ENCODE assay signal across 8 cellular contexts in genomic region chr19:55082023-55082851, GRCh38. TPM values are rescaled to one million over a fixed set of nuclear protein-coding genes. Genes with fewer than 3 reads are reported as not detected.
DNase-seq lines count a peak whose midpoint lies in the region; ATAC-seq and TF ChIP-seq lines count a peak whose summit lies in the region.

No MANE protein-coding gene starts in this region.

- DNase-seq in BE2C (peak; percentile 65), IMR-90 (peak; percentile 42), foreskin melanocyte (peak; percentile 41), DMS79 (lab: John Stamatoyannopoulos, UW) (no peak), amniotic stem cell (lab: John Stamatoyannopoulos, UW) (no peak), SJCRH30 (no peak)
- DNase-seq in activated CD8-positive, alpha-beta memory T cell treated with anti-CD3 and anti-CD28 coated beads, Interleukin-2, amount 50 U/mL, for 24 hours (ENCODE audit: extremely low read depth), result peak; percentile 6
- DNase-seq in stimulated activated CD4-positive, alpha-beta T cell treated with anti-CD3 and anti-CD28 coated beads, Interleukin-4, amount 100 ng/mL, for 1 hour, result peak; percentile 53

- WGBS in IMR-90 (ENCODE audit: extremely low coverage in 2 of 2, insufficient read length in 1 of 2), 2 experiments, result 7% methylated on average over 25 of the region's 64 CpGs; no CpG with 5 or more reads in 1 of the 2 experiments

- H4K5ac ChIP-seq in IMR-90 (ENCODE audit: low read depth, low read length), result no peak overlapping the region

- peaks cover 13% of the 10 kb centered on the region for H4K20me1 ChIP-seq in IMR-90 (ENCODE audit: insufficient read depth, low read length)

- no peak overlapping the region for H3K18ac ChIP-seq in IMR-90 (ENCODE audit: low read depth, low read length)

- no peak overlapping the region for H2AK5ac ChIP-seq in IMR-90 (ENCODE audit: low read depth, low read length)

- no peak overlapping the region for H4K91ac ChIP-seq in IMR-90 (ENCODE audit: insufficient read depth, low read depth, low read length)

- intact Hi-C loops in IMR-90 (cut with micrococcal nuclease), result loop anchor here (10.0 kb wide), 1 partner anchor 617 kb away; the partner anchor contains the start of gene LENG9

- H3K79me1 ChIP-seq in IMR-90 (ENCODE audit: low read depth in 1 of 2, low read length in 2 of 2), result no peaks in the 10 kb centered on the region

- peaks cover 68% of the 10 kb centered on the region for H3K27me3 ChIP-seq in BE2C
- H3K27me3 ChIP-seq in IMR-90 (ENCODE audit: control insufficient read depth, insufficient read depth, low read length), result peaks cover 59% of the 10 kb centered on the region
- no peaks in the 10 kb centered on the region for H3K27me3 ChIP-seq in SJCRH30

- CTCF ChIA-PET in IMR-90 (lab: Yijun Ruan, JAX), result no interaction called here

- no peak overlapping the region for H4K8ac ChIP-seq in IMR-90 (ENCODE audit: low read depth in 2 of 2, low read length in 2 of 2)

- H3K4me1 ChIP-seq in BE2C, result no peaks in the 10 kb centered on the region
- H3K4me1 ChIP-seq in IMR-90 (ENCODE audit: control insufficient read depth, insufficient read depth, low read length), result peaks cover 11% of the 10 kb centered on the region; the same call in 1 of the 2 replicates
- H3K4me1 ChIP-seq in SJCRH30, result no peaks in the 10 kb centered on the region

- H3K9me3 ChIP-seq in BE2C (peaks cover 9% of the 10 kb centered on the region; the same call in 1 of the 2 replicates), IMR-90 (ENCODE audit: control insufficient read depth, insufficient read depth, low read length) (peaks cover 7% of the 10 kb centered on the region; the same call in 1 of the 2 replicates), SJCRH30 (replicated peaks) (no peaks in the 10 kb centered on the region)

- ATAC-seq in IMR-90 (ENCODE audit: low read depth), result no peak

- in situ Hi-C loops in IMR-90 (cut with MboI; ENCODE audit: low sequenced_read_pairs), result no loop called here

- H2BK5ac ChIP-seq in IMR-90 (ENCODE audit: low read depth, low read length, poor library complexity, severe bottlenecking), result no peak overlapping the region

- H3K4me3 ChIP-seq in BE2C (ENCODE audit: low read depth, low read length) (no peak overlapping the region), IMR-90 (ENCODE audit: insufficient read depth, low read depth, low read length) (peak overlapping the region; percentile 30; the same call in 1 of the 2 replicates), SJCRH30 (no peak overlapping the region)

- TF ChIP-seq POLR2A in IMR-90 (IDR thresholded peaks at IDR 0.05; ENCODE audit: low read depth, low read length), result no peak

- peak overlapping the region; percentile 65 for H2AK9ac ChIP-seq in IMR-90 (replicated peaks; ENCODE audit: low read depth, low read length, poor library complexity)

- dilution Hi-C loops in IMR-90 (cut with HindIII; ENCODE audit: low sequenced_read_pairs, unreplicated experiment), result no loop called here

- no peak overlapping the region for H2BK120ac ChIP-seq in IMR-90 (ENCODE audit: low read depth, low read length)

- no peak overlapping the region for H2BK15ac ChIP-seq in IMR-90 (ENCODE audit: low read depth, low read length)

- no peak for TF ChIP-seq CTCF in BE2C (IDR thresholded peaks at IDR 0.05; ENCODE audit: low read depth, low read length)
- TF ChIP-seq CTCF in IMR-90 (conservative IDR thresholded peaks at IDR 0.05; ENCODE audit: low read depth, low read length), result no peak

- no peak overlapping the region for H3K4ac ChIP-seq in IMR-90 (ENCODE audit: low read depth, low read length)

- H3K4me2 ChIP-seq in IMR-90 (ENCODE audit: low read depth, low read length), result no peak overlapping the region; the same call in 1 of the 2 replicates

- BruUV-seq in IMR-90 (replicated peaks; lab: Mats Ljungman, UMichigan), result no TSS peak

- H3K36me3 ChIP-seq in BE2C (no peaks in the 10 kb centered on the region), IMR-90 (ENCODE audit: control insufficient read depth, insufficient read depth, low read length) (no peaks in the 10 kb centered on the region), SJCRH30 (no peaks in the 10 kb centered on the region)

- peaks cover 4% of the 10 kb centered on the region; the same call in 1 of the 2 replicates for H3K9me1 ChIP-seq in IMR-90 (ENCODE audit: insufficient read depth, low read length)

- no peak overlapping the region for H3K27ac ChIP-seq in IMR-90 (ENCODE audit: insufficient read depth, low read length)
- no peak overlapping the region for H3K27ac ChIP-seq in SJCRH30

- H3K56ac ChIP-seq in IMR-90 (ENCODE audit: extremely low read depth, insufficient read depth, low read length), result no peak overlapping the region

- no peak for TF ChIP-seq RAD21 in IMR-90 (IDR thresholded peaks at IDR 0.05; ENCODE audit: low read length)

- H3K14ac ChIP-seq in IMR-90 (replicated peaks; ENCODE audit: low read depth, low read length), result no peak overlapping the region

- POLR2A ChIA-PET in IMR-90 (lab: Charles Lee; ENCODE audit: unreplicated experiment), result no interaction called here

- H3K23ac ChIP-seq in IMR-90 (ENCODE audit: low read depth, low read length), result no peak overlapping the region

- H2BK20ac ChIP-seq in IMR-90 (ENCODE audit: low read depth, low read length), result no peak overlapping the region

- H3K9ac ChIP-seq in IMR-90 (ENCODE audit: low read depth, low read length), result no peak overlapping the region

- peak overlapping the region; percentile 78 for H2AFZ ChIP-seq in IMR-90 (replicated peaks; ENCODE audit: low read length, poor library complexity)

TF ChIP-seq in IMR-90, 13 proteins besides CTCF, POLR2A, EP300 and RAD21:
- no peak for TF ChIP-seq USF2 (IDR thresholded peaks at IDR 0.05; ENCODE audit: low read depth, low read length)
- no peak for TF ChIP-seq BHLHE40 (IDR thresholded peaks at IDR 0.05; ENCODE audit: low read depth, low read length)

RNA-seq across cellular contexts. Expression of gene EPS8L1, which starts 6.6 kb away (rescaled TPM):
- polyA plus RNA-seq in BE2C (2012; ENCODE audit: insufficient read depth, insufficient read length, low read depth), result not detected
- total RNA-seq in IMR-90 (2012; rRNA removed), result 0.90 and 1.9 TPM in 2 replicates
- 2.9 and 3.1 TPM in 2 replicates for polyA plus RNA-seq in IMR-90 (2012; rRNA removed)
- polyA plus RNA-seq in IMR-90 (2012; cell fraction: cytosol; rRNA removed), result 2.5 and 8.1 TPM in 2 replicates
- polyA plus RNA-seq in IMR-90 (2012; cell fraction: nucleus; rRNA removed; ENCODE audit: low replicate concordance), result 6.8 and 7.4 TPM in 2 replicates
- 1.4 and 1.7 TPM in 2 replicates for total RNA-seq in SJCRH30 (2014; rRNA removed; shearing (Covaris generic))

RNA-seq across cellular contexts. Expression of gene RDH13, which starts 19.3 kb away (rescaled TPM):
- 19.7 TPM for polyA plus RNA-seq in BE2C (2012; ENCODE audit: insufficient read depth, insufficient read length, low read depth)
- 7.5 and 8.3 TPM in 2 replicates for total RNA-seq in IMR-90 (2012; rRNA removed)
- 6.9 and 7.8 TPM in 2 replicates for polyA plus RNA-seq in IMR-90 (2012; rRNA removed)
- 4.2 and 7.7 TPM in 2 replicates for polyA plus RNA-seq in IMR-90 (2012; cell fraction: cytosol; rRNA removed)
- polyA plus RNA-seq in IMR-90 (2012; cell fraction: nucleus; rRNA removed; ENCODE audit: low replicate concordance), result 14.8 and 17.0 TPM in 2 replicates
- 29.9 and 30.5 TPM in 2 replicates for total RNA-seq in SJCRH30 (2014; rRNA removed; shearing (Covaris generic))

RNA-seq across cellular contexts. Expression of gene PPP1R12C, which starts 35.2 kb away (rescaled TPM):
- 75.9 TPM for polyA plus RNA-seq in BE2C (2012; ENCODE audit: insufficient read depth, insufficient read length, low read depth)
- 21.1 and 21.5 TPM in 2 replicates for total RNA-seq in IMR-90 (2012; rRNA removed)
- polyA plus RNA-seq in IMR-90 (2012; rRNA removed), result 81.4 and 104 TPM in 2 replicates
- 43.7 and 62.1 TPM in 2 replicates for polyA plus RNA-seq in IMR-90 (2012; cell fraction: cytosol; rRNA removed)
- 542 and 869 TPM in 2 replicates for polyA plus RNA-seq in IMR-90 (2012; cell fraction: nucleus; rRNA removed; ENCODE audit: low replicate concordance)
- 26.2 and 30.5 TPM in 2 replicates for total RNA-seq in SJCRH30 (2014; rRNA removed; shearing (Covaris generic))

RNA-seq across cellular contexts. Expression of gene GP6, which starts 44.2 kb away (rescaled TPM):
- not detected for polyA plus RNA-seq in BE2C (2012; ENCODE audit: insufficient read depth, insufficient read length, low read depth)
- total RNA-seq in IMR-90 (2012; rRNA removed), result not detected in 2 replicates
- polyA plus RNA-seq in IMR-90 (2012; rRNA removed), result 0.03 TPM in 1 of 2 replicates, not detected in the other
- not detected in 2 replicates for polyA plus RNA-seq in IMR-90 (2012; cell fraction: cytosol; rRNA removed)
- 0.05 and 0.07 TPM in 2 replicates for polyA plus RNA-seq in IMR-90 (2012; cell fraction: nucleus; rRNA removed; ENCODE audit: low replicate concordance)
- 15.1 and 16.7 TPM in 2 replicates for total RNA-seq in SJCRH30 (2014; rRNA removed; shearing (Covaris generic))

Comparison
In these comparisons a context has a peak if more than half of its experiments do, and no peak if none do; other contexts are left out.
1. DNase-seq: peak in BE2C (single experiment), IMR-90 (single experiment), activated CD8-positive, alpha-beta memory T cell treated with anti-CD3 and anti-CD28 coated beads, Interleukin-2, amount 50 U/mL, for 24 hours (single experiment), foreskin melanocyte (single experiment) and stimulated activated CD4-positive, alpha-beta T cell treated with anti-CD3 and anti-CD28 coated beads, Interleukin-4, amount 100 ng/mL, for 1 hour (single experiment); none in DMS79 (single experiment), amniotic stem cell (single experiment) and SJCRH30 (0 of 2).